In the genomic region with DNA sequence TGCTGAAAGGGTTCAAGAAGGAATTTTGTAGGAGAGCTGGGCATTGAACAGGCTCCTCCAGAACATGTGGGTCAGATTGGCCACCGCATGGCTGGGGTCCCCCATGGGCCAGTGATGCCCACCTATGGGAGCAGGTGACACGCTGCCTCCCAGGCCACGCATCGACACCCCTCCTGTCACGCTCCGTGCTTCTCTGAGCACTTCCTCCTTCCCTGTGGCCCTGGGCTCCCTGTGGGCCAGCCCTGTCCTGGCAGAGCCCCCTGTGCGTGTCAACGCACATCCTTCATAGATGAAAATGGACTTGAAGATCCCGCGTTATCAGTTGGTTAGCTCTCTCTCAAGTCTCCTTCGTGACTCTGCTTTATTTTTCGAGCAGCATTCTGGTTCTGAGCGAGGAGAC, we compare ENCODE assay signal across 23 cellular contexts.
DNase-seq lines count a peak whose midpoint lies in the region; ATAC-seq, FAIRE-seq and TF ChIP-seq lines count a peak whose summit lies in the region.
"Had no signal": no experiment of that assay in that cellular context is flagged by ENCODE, and none has a peak within 500 bp of the region (broad histone marks: within the 10 kb centered on the region; RNA-seq: fewer than 3 reads in every experiment).

No MANE protein-coding gene starts in this region.

- no peak for ATAC-seq in A549
- ATAC-seq in HepG2, result no peak
- ATAC-seq in activated CD4-positive, CD25-positive, alpha-beta regulatory T cell treated with anti-CD3 and anti-CD28 coated beads, Interleukin-2, amount 50 U/mL, for 24 hours, result no peak

- H4K20me1 ChIP-seq in HepG2 (ENCODE audit: insufficient read depth, low read length), result no peaks in the 10 kb centered on the region

- no peak overlapping the region for H2AFZ ChIP-seq in HepG2 (ENCODE audit: low read length)
- H2AFZ ChIP-seq: hepatocyte had no signal

- H3K79me2 ChIP-seq in HepG2 (ENCODE audit: insufficient read depth, low read length), result peaks cover 29% of the 10 kb centered on the region

- H3K36me3 ChIP-seq in KOPT-K1 (ENCODE audit: insufficient read depth, low read length) (peaks cover 23% of the 10 kb centered on the region), HepG2 (replicated peaks in 1 of 2; ENCODE audit: control insufficient read depth in 1 of 2, insufficient read depth in 2 of 2, low read length in 2 of 2) (peaks cover 5 to 21% of the 10 kb centered on the region in 2 experiments), kidney (ENCODE audit: control insufficient read depth in 1 of 2, insufficient read depth in 2 of 2, low read length in 2 of 2) (peaks cover 0 to 2% of the 10 kb centered on the region in 2 donors)

- intact Hi-C loops in HepG2 (cut with micrococcal nuclease; ENCODE audit: unreplicated experiment), result no loop called here
- intact Hi-C loops in kidney (cut with DNase I), result no loop called here

- H3K4me2 ChIP-seq in A549, result no peak overlapping the region
- no peak overlapping the region for H3K4me2 ChIP-seq in HepG2 (ENCODE audit: low read depth, low read length)
- H3K4me2 ChIP-seq: hepatocyte had no signal

- H3K27ac ChIP-seq in A549 (peak overlapping the region; percentile 38 to 75; a peak in 5 of 6 replicates), KOPT-K1 (ENCODE audit: low read depth, low read length, poor library complexity, severe bottlenecking) (peak overlapping the region; percentile 75), HepG2 (ENCODE audit: extremely low read length, insufficient read depth, low read length) (no peak overlapping the region), kidney (ENCODE audit: low read depth in 2 of 2, low read length in 2 of 2) (no peak overlapping the region)
- H3K27ac ChIP-seq: 22Rv1, C4-2B, hepatocyte, psoas muscle, testis had no signal

- CTCF ChIA-PET in A549 (lab: Yijun Ruan, JAX), result no interaction called here
- CTCF ChIA-PET in HepG2 (lab: Yijun Ruan, JAX; ENCODE audit: low intra/inter-chr PET ratio, low total read pairs), result no interaction called here

- POLR2A ChIA-PET in A549 (lab: Yijun Ruan, JAX), result no interaction called here
- POLR2A ChIA-PET in HepG2 (lab: Yijun Ruan, JAX), result no interaction called here

- H3K9me3 ChIP-seq in A549 (no peaks in the 10 kb centered on the region; the same call in 2 of the 3 replicates), KOPT-K1 (ENCODE audit: insufficient read depth, low read length, poor library complexity, severe bottlenecking) (no peaks in the 10 kb centered on the region), HepG2 (ENCODE audit: low read length) (no peaks in the 10 kb centered on the region), kidney (ENCODE audit: control insufficient read depth in 1 of 2, low read length in 2 of 2) (no peaks in the 10 kb centered on the region)
- H3K9me3 ChIP-seq: psoas muscle, testis had no signal

- no peak for FAIRE-seq in A549 (lab: Jason Lieb, UNC)
- no peak for FAIRE-seq in HepG2 (lab: Jason Lieb, UNC)
- FAIRE-seq in kidney (lab: Jason Lieb, UNC), result no peak
- FAIRE-seq: endometrium, H54, small intestine had no signal

- BruUV-seq in HepG2 (replicated peaks; lab: Mats Ljungman, UMichigan), result no TSS peak

- peak; percentile 24 for DNase-seq in DMS53 (lab: John Stamatoyannopoulos, UW)
- no peak for DNase-seq in DMS53 treated with DMSO at 0.1 percent for 48 hours (lab: John Stamatoyannopoulos, UW; ENCODE audit: unreplicated experiment)
- no peak for DNase-seq in A549 (ENCODE audit: low read depth in 1 of 2, low spot score in 1 of 2)
- no peak for DNase-seq in HepG2 (ENCODE audit: low spot score)
- no peak for DNase-seq in NCI-H1105 treated with DMSO at 0.1 percent for 48 hours (lab: John Stamatoyannopoulos, UW)
- DNase-seq in kidney, result no peak
- DNase-seq: activated naive CD4-positive, alpha-beta T cell treated with anti-CD3 and anti-CD28 coated beads, Interleukin-2, amount 50 U/mL, for 16 hours; MV-4-11; NCI-H2029 treated with DMSO at 0.1 percent for 48 hours; NCI-H510A; nephron progenitor cell; psoas muscle; RPMI8226; small intestine; stimulated activated CD4-positive, alpha-beta T cell treated with anti-CD3 and anti-CD28 coated beads, Interleukin-4, amount 100 ng/mL, for 24 hours; testis had no signal

- H3K27me3 ChIP-seq in HepG2 (ENCODE audit: control insufficient read depth in 1 of 2, insufficient read depth in 2 of 2, low read length in 2 of 2), result no peaks in the 10 kb centered on the region
- H3K27me3 ChIP-seq: hepatocyte, testis had no signal

- TF ChIP-seq RAD21 in A549 (conservative IDR thresholded peaks at IDR 0.05 in 1 of 2, IDR thresholded peaks at IDR 0.05 in 1 of 2) (no peak), HepG2 (CRISPR knock-in tag; IDR thresholded peaks at IDR 0.05) (no peak)

- TF ChIP-seq CTCF in A549 (IDR thresholded peaks at IDR 0.05) (no peak), HepG2 (CRISPR knock-in tag; IDR thresholded peaks at IDR 0.05) (no peak), kidney (IDR thresholded peaks at IDR 0.05; ENCODE audit: borderline replicate concordance, extremely low read depth, insufficient read depth) (no peak)

- TF ChIP-seq EP300 in A549 (IDR thresholded peaks at IDR 0.05) (no peak), HepG2 (IDR thresholded peaks at IDR 0.05; ENCODE audit: low read depth in 2 of 2, low read length in 2 of 2) (no peak), HepG2 (CRISPR knock-in tag; IDR thresholded peaks at IDR 0.05; ENCODE audit: borderline replicate concordance) (no peak)

- H3K4me1 ChIP-seq in A549, result peaks cover 26% of the 10 kb centered on the region
- peaks cover 36% of the 10 kb centered on the region for H3K4me1 ChIP-seq in HepG2 (ENCODE audit: insufficient read depth, low read length)
- H3K4me1 ChIP-seq in kidney (ENCODE audit: control insufficient read depth in 1 of 2, insufficient read depth in 1 of 2, low read depth in 1 of 2, low read length in 2 of 2), result no peaks in the 10 kb centered on the region
- H3K4me1 ChIP-seq: testis had no signal

- in situ Hi-C loops in HepG2 (cut with HindIII; ENCODE audit: extremely low pct_ligation_motif_present, low pct_unique_long_range_greater_than_20kb), result no loop called here

- H3K4me3 ChIP-seq in A549 (no peak overlapping the region), HepG2 (replicated peaks in 1 of 3; ENCODE audit: insufficient read depth in 1 of 3, low read depth in 2 of 3, low read length in 3 of 3) (no peak overlapping the region), kidney (ENCODE audit: low read length in 2 of 2) (no peak overlapping the region)
- H3K4me3 ChIP-seq: hepatocyte, psoas muscle, testis had no signal

- H3K9ac ChIP-seq in HepG2 (ENCODE audit: insufficient read depth, low read depth, low read length), result no peak overlapping the region
- no peak overlapping the region for H3K9ac ChIP-seq in kidney (ENCODE audit: low read length in 2 of 2)

- TF ChIP-seq POLR2A in A549 (IDR thresholded peaks at IDR 0.05; ENCODE audit: low read length) (no peak), HepG2 (IDR thresholded peaks at IDR 0.05; ENCODE audit: insufficient read depth in 1 of 2, low read depth in 2 of 2, low read length in 2 of 2) (no peak)

- WGBS in A549 (ENCODE audit: missing lambda C conversion rate), result 98% methylated on average over 13 of the region's 13 CpGs
- 95% methylated on average over 13 of the region's 13 CpGs for WGBS in HepG2 (ENCODE audit: low lambda C conversion rate)

TF ChIP-seq in A549, 52 proteins besides CTCF, POLR2A, EP300 and RAD21:
- TF ChIP-seq POLR2AphosphoS2 (conservative IDR thresholded peaks at IDR 0.05; ENCODE audit: low read length), result no peak

TF ChIP-seq in HepG2, 621 proteins besides CTCF, POLR2A, EP300 and RAD21:
- TF ChIP-seq, protein P1, sequence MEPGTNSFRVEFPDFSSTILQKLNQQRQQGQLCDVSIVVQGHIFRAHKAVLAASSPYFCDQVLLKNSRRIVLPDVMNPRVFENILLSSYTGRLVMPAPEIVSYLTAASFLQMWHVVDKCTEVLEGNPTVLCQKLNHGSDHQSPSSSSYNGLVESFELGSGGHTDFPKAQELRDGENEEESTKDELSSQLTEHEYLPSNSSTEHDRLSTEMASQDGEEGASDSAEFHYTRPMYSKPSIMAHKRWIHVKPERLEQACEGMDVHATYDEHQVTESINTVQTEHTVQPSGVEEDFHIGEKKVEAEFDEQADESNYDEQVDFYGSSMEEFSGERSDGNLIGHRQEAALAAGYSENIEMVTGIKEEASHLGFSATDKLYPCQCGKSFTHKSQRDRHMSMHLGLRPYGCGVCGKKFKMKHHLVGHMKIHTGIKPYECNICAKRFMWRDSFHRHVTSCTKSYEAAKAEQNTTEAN (CRISPR knock-in tag; conservative IDR thresholded peaks at IDR 0.05), result no peak
- no peak for TF ChIP-seq PITX1 (CRISPR knock-in tag; IDR thresholded peaks at IDR 0.05)
- TF ChIP-seq, protein P2, sequence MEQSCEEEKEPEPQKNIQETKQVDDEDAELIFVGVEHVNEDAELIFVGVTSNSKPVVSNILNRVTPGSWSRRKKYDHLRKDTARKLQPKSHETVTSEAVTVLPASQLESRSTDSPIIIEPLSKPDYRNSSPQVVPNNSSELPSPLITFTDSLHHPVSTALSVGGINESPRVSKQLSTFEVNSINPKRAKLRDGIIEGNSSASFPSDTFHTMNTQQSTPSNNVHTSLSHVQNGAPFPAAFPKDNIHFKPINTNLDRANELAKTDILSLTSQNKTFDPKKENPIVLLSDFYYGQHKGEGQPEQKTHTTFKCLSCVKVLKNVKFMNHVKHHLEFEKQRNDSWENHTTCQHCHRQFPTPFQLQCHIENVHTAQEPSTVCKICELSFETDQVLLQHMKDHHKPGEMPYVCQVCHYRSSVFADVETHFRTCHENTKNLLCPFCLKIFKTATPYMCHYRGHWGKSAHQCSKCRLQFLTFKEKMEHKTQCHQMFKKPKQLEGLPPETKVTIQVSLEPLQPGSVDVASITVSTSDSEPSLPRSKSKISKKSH (CRISPR knock-in tag; IDR thresholded peaks at IDR 0.05; ENCODE audit: borderline replicate concordance), result peak; percentile 60; the same call in 1 of the 2 replicates

Comparison
In these comparisons a context has a peak if more than half of its experiments do, and no peak if none do; other contexts are left out.
1. H3K27ac ChIP-seq: peak in A549 (2 of 2) and KOPT-K1 (single experiment); none in HepG2 (single experiment) and kidney (0 of 2).